ENCODE assay signal across 8 cellular contexts in the genomic region with DNA sequence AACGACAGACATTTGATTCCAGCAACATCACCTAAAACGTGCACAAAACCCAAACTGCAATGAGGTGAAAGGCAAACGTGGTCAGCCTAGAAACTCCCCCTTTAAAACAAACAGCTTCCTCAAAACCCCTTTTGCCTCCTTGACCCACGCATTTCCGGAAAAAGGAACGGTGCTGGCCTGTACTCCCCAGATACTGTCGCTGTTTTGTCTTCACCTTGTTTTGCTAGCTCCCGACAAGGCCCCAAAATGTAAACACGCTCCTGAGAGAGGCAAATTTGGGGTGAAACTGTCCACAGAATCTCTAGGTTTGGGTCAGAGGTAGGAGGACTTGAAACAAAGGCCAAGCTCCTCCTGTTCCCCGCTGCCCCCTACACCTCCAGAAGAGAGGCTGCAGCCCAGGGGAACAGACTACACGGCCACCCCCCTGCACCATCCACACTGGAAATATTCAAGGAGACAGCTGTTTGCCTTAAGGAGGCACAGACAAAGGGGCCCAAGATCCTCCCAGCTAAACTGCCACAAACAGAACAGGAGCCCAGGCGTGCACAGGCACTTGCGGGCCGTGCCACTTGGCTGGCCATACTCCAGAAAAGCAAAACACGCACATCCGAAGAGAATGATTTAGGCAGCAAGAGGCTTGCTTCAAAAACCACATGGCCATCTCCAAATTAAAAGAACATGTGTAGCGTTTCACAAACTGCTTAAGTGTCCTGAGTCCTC.
DNase-seq lines count a peak whose midpoint lies in the region; ATAC-seq and TF ChIP-seq lines count a peak whose summit lies in the region.

No MANE protein-coding gene starts in this region.

- H3K9me3 ChIP-seq in CD4-positive, CD25-positive, alpha-beta regulatory T cell (ENCODE audit: control insufficient read depth in 2 of 2, low read length in 2 of 2), result no peaks in the 10 kb centered on the region
- no peaks in the 10 kb centered on the region for H3K9me3 ChIP-seq in T-helper 17 cell (ENCODE audit: control insufficient read depth, low read length, poor library complexity, severe bottlenecking)
- H3K9me3 ChIP-seq in fibroblast of lung (ENCODE audit: control insufficient read depth, insufficient read depth, low read depth, low read length), result no peaks in the 10 kb centered on the region
- H3K9me3 ChIP-seq in neuron (ENCODE audit: low read length), result no peaks in the 10 kb centered on the region

- no peak for ATAC-seq in CD4-positive, CD25-positive, alpha-beta regulatory T cell (ENCODE audit: low read depth in 2 of 2)
- ATAC-seq in T-helper 17 cell, result no peak
- no peak for ATAC-seq in HG02623 (IDR thresholded peaks at IDR 0.05; ENCODE audit: unreplicated experiment)
- ATAC-seq in GM21360 (IDR thresholded peaks at IDR 0.05; ENCODE audit: unreplicated experiment), result no peak
- no peak for ATAC-seq in GM18520 (IDR thresholded peaks at IDR 0.05; ENCODE audit: unreplicated experiment)

- H3K27ac Mint-ChIP-seq in CD4-positive, CD25-positive, alpha-beta regulatory T cell, result peak overlapping the region; percentile 32 to 93 (median 88)
- no peak overlapping the region for H3K27ac Mint-ChIP-seq in T-helper 17 cell

- peak overlapping the region; percentile 51 for H3K27ac ChIP-seq in CD4-positive, CD25-positive, alpha-beta regulatory T cell (ENCODE audit: insufficient read depth, low read length, poor library complexity, severe bottlenecking)
- peak overlapping the region; percentile 74 for H3K27ac ChIP-seq in fibroblast of lung (ENCODE audit: insufficient read depth, low read length)

- H3K4me3 ChIP-seq in CD4-positive, CD25-positive, alpha-beta regulatory T cell (ENCODE audit: low read depth, low read length), result peak overlapping the region; percentile 62
- peak overlapping the region; percentile 82 for H3K4me3 ChIP-seq in HFF-Myc (replicated peaks; ENCODE audit: low read depth, low read length)
- H3K4me3 ChIP-seq in fibroblast of lung (replicated peaks in 1 of 4; ENCODE audit: control extremely low read depth in 1 of 4, insufficient read depth in 1 of 4, low read depth in 3 of 4, low read length in 4 of 4), result peak overlapping the region; percentile 65 to 78 (median 73)
- H3K4me3 ChIP-seq in neuron (ENCODE audit: low read length), result peak overlapping the region; percentile 46

- H3K4me1 ChIP-seq in CD4-positive, CD25-positive, alpha-beta regulatory T cell (ENCODE audit: control insufficient read depth, insufficient read depth, low read length, poor library complexity, severe bottlenecking), result peaks cover 26% of the 10 kb centered on the region
- H3K4me1 ChIP-seq in fibroblast of lung (ENCODE audit: control insufficient read depth, extremely low read depth, insufficient read depth, low read length) (peaks cover 24% of the 10 kb centered on the region), neuron (ENCODE audit: insufficient read depth, low read length) (peaks cover 30% of the 10 kb centered on the region)

- no peaks in the 10 kb centered on the region for H3K36me3 ChIP-seq in CD4-positive, CD25-positive, alpha-beta regulatory T cell (ENCODE audit: control insufficient read depth, insufficient read depth, low read length)
- H3K36me3 ChIP-seq in fibroblast of lung (ENCODE audit: control insufficient read depth, insufficient read depth, low read length), result no peaks in the 10 kb centered on the region
- H3K36me3 ChIP-seq in neuron (ENCODE audit: insufficient read depth, low read length), result no peaks in the 10 kb centered on the region

- H2AFZ ChIP-seq in fibroblast of lung (ENCODE audit: low read length) (peak overlapping the region; percentile 28), neuron (ENCODE audit: low read depth, low read length) (peak overlapping the region; percentile 50)

- peak overlapping the region; percentile 87 to 95 (median 90) for H3K4me3 Mint-ChIP-seq in CD4-positive, CD25-positive, alpha-beta regulatory T cell
- peak overlapping the region; percentile 89 for H3K4me3 Mint-ChIP-seq in T-helper 17 cell

- peak overlapping the region; percentile 94 for H3K4me2 ChIP-seq in fibroblast of lung (ENCODE audit: extremely low read depth, insufficient read depth, low read length)

- H4K20me1 ChIP-seq in fibroblast of lung (ENCODE audit: control insufficient read depth, extremely low read depth, insufficient read depth, low read length), result no peaks in the 10 kb centered on the region

- H3K27me3 ChIP-seq in CD4-positive, CD25-positive, alpha-beta regulatory T cell (ENCODE audit: control insufficient read depth, insufficient read depth, low read length), result no peaks in the 10 kb centered on the region
- no peaks in the 10 kb centered on the region for H3K27me3 ChIP-seq in fibroblast of lung (ENCODE audit: control insufficient read depth, insufficient read depth, low read length)
- H3K27me3 ChIP-seq in neuron (ENCODE audit: insufficient read depth, low read length), result no peaks in the 10 kb centered on the region

- H3K27me3 Mint-ChIP-seq in CD4-positive, CD25-positive, alpha-beta regulatory T cell, result no peaks in the 10 kb centered on the region
- no peaks in the 10 kb centered on the region for H3K27me3 Mint-ChIP-seq in T-helper 17 cell

- H3K9me3 Mint-ChIP-seq in CD4-positive, CD25-positive, alpha-beta regulatory T cell, result peaks cover 0 to 2% (median 0%) of the 10 kb centered on the region in 7 donors

- H3K4me1 Mint-ChIP-seq in CD4-positive, CD25-positive, alpha-beta regulatory T cell, result peaks cover 0 to 48% (median 26%) of the 10 kb centered on the region in 4 donors
- peaks cover 27% of the 10 kb centered on the region for H3K4me1 Mint-ChIP-seq in T-helper 17 cell

- H3K36me3 Mint-ChIP-seq in CD4-positive, CD25-positive, alpha-beta regulatory T cell, result no peaks in the 10 kb centered on the region
- no peaks in the 10 kb centered on the region for H3K36me3 Mint-ChIP-seq in T-helper 17 cell (ENCODE audit: low read depth)

- DNase-seq in CD4-positive, CD25-positive, alpha-beta regulatory T cell, result peak in 1 of 3 donors; percentile 28
- no peak for DNase-seq in HFF-Myc (ENCODE audit: extremely low read depth, low read depth)
- DNase-seq in T-helper 17 cell, result no peak
- peak; percentile 32 to 59 for DNase-seq in fibroblast of lung (ENCODE audit: low read depth in 2 of 2)

- no peak for TF ChIP-seq CTCF in HFF-Myc (IDR thresholded peaks at IDR 0.05; ENCODE audit: low read depth, low read length, missing control alignments)
- TF ChIP-seq CTCF in fibroblast of lung (conservative IDR thresholded peaks at IDR 0.05 in 1 of 2, IDR thresholded peaks at IDR 0.05 in 1 of 2; ENCODE audit: low read depth in 1 of 2, low read length in 2 of 2), result peak in 1 of 2 donors; percentile 1

- peaks cover 33% of the 10 kb centered on the region for H3K79me2 ChIP-seq in fibroblast of lung (ENCODE audit: control insufficient read depth, insufficient read depth, low read length)

- H3K9ac ChIP-seq in fibroblast of lung (ENCODE audit: insufficient read depth, low read length), result peak overlapping the region; percentile 63

Comparison
In these comparisons a context has a peak if more than half of its experiments do, and no peak if none do; other contexts are left out.
1. DNase-seq: peak in fibroblast of lung (2 of 2); none in HFF-Myc (single experiment) and T-helper 17 cell (0 of 3).
2. Peak in every context shown above with its lines, with median percentiles within 50 percentile points of each other: H3K4me3 ChIP-seq.